8 cellular contexts compared by ENCODE assay signal in genomic region chrX:51437521-51437920, GRCh38. TPM values are rescaled to one million over a fixed set of nuclear protein-coding genes. Genes with fewer than 3 reads are reported as not detected.
"Had no signal": no experiment of that assay in that cellular context is flagged by ENCODE, and none has a peak within 500 bp of the region (broad histone marks: within the 10 kb centered on the region; RNA-seq: fewer than 3 reads in every experiment).

No MANE protein-coding gene starts in this region.

- ATAC-seq: GM12878 had no signal

- H3K4me3 ChIP-seq: GM12878 had no signal

- FAIRE-seq: G401.6, GM12878, GM12891, GM12892, GM18507, GM19239 had no signal

- DNase-seq: GDM1, GF-D8 had no signal

RNA-seq across cellular contexts. Expression of gene NUDT11, which starts 58.9 kb away (rescaled TPM):
- polyA plus RNA-seq: GM12878 had no signal
